Comparison of ENCODE assay signal across 2 cellular contexts in the genomic region with DNA sequence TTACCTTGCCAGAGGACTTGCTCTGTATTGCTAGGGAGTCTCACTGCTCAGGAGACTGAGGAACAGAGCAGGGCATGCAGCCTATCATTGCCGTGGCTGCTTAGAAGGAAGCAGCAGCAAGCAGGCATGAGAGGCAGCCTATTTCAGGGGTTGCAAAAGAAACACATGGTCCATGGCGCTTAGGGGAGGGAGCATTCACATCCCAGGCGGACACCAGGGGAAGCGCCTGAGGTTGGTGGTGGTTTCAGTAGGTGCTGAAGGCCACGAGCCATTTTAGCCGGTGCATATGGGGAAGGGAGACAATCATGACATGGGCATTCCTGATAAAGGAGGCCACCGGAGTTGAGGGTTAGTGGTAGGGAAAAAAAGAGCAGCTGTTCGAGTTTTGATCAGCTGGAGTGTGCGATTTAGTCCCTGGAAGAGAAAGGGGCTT.
TF ChIP-seq lines count a peak whose summit lies in the region.

No MANE protein-coding gene starts in this region.

TF ChIP-seq in GM23338, 12 proteins besides CTCF, POLR2A, EP300 and RAD21:
- no peak for TF ChIP-seq POLR2AphosphoS5 (IDR thresholded peaks at IDR 0.05; ENCODE audit: low read depth)
- TF ChIP-seq CREB1 (CRISPR knock-in tag; IDR thresholded peaks at IDR 0.05; ENCODE audit: low read depth), result no peak
- no peak for TF ChIP-seq ZNF114 (CRISPR knock-in tag; IDR thresholded peaks at IDR 0.05)
- no peak for TF ChIP-seq ZNF331 (CRISPR knock-in tag; IDR thresholded peaks at IDR 0.05; ENCODE audit: low read depth)
- TF ChIP-seq, protein P1, sequence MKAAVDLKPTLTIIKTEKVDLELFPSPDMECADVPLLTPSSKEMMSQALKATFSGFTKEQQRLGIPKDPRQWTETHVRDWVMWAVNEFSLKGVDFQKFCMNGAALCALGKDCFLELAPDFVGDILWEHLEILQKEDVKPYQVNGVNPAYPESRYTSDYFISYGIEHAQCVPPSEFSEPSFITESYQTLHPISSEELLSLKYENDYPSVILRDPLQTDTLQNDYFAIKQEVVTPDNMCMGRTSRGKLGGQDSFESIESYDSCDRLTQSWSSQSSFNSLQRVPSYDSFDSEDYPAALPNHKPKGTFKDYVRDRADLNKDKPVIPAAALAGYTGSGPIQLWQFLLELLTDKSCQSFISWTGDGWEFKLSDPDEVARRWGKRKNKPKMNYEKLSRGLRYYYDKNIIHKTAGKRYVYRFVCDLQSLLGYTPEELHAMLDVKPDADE (IDR thresholded peaks at IDR 0.05), result no peak
- no peak for TF ChIP-seq NANOG (IDR thresholded peaks at IDR 0.05; ENCODE audit: borderline replicate concordance)
- TF ChIP-seq JUNB (IDR thresholded peaks at IDR 0.05; ENCODE audit: unreplicated experiment), result no peak
- TF ChIP-seq EZH2 (IDR thresholded peaks at IDR 0.05; ENCODE audit: low read depth, unreplicated experiment), result no peak

TF ChIP-seq in WTC11, 78 proteins besides CTCF, POLR2A, EP300 and RAD21:
- TF ChIP-seq, protein P2, sequence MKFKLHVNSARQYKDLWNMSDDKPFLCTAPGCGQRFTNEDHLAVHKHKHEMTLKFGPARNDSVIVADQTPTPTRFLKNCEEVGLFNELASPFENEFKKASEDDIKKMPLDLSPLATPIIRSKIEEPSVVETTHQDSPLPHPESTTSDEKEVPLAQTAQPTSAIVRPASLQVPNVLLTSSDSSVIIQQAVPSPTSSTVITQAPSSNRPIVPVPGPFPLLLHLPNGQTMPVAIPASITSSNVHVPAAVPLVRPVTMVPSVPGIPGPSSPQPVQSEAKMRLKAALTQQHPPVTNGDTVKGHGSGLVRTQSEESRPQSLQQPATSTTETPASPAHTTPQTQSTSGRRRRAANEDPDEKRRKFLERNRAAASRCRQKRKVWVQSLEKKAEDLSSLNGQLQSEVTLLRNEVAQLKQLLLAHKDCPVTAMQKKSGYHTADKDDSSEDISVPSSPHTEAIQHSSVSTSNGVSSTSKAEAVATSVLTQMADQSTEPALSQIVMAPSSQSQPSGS (CRISPR knock-in tag; IDR thresholded peaks at IDR 0.05; ENCODE audit: borderline replicate concordance, low read depth), result no peak
- TF ChIP-seq E2F4 (CRISPR knock-in tag; IDR thresholded peaks at IDR 0.05; ENCODE audit: borderline replicate concordance, low read depth) (no peak), FOXP4 (CRISPR knock-in tag; IDR thresholded peaks at IDR 0.05) (no peak), NR3C1 (CRISPR knock-in tag; conservative IDR thresholded peaks at IDR 0.05; ENCODE audit: low read depth) (no peak), OVOL2 (CRISPR knock-in tag; IDR thresholded peaks at IDR 0.05; ENCODE audit: borderline replicate concordance) (no peak)
- TF ChIP-seq, protein P3, sequence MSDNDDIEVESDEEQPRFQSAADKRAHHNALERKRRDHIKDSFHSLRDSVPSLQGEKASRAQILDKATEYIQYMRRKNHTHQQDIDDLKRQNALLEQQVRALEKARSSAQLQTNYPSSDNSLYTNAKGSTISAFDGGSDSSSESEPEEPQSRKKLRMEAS (CRISPR knock-in tag; IDR thresholded peaks at IDR 0.05), result 0 out of 2 replicates have a peak, but pooled peaks have one; percentile 36
